In genomic region chr2:120740375-120740764, GRCh38 we compare ENCODE assay signal across 21 cellular contexts. TPM values are rescaled to one million over a fixed set of nuclear protein-coding genes. Genes with fewer than 3 reads are reported as not detected.
DNase-seq lines count a peak whose midpoint lies in the region; ATAC-seq and TF ChIP-seq lines count a peak whose summit lies in the region.
"Had no signal": no experiment of that assay in that cellular context is flagged by ENCODE, and none has a peak within 500 bp of the region (broad histone marks: within the 10 kb centered on the region; RNA-seq: fewer than 3 reads in every experiment).

No MANE protein-coding gene starts in this region.

- ATAC-seq in left colon = no peak

- H3K79me2 ChIP-seq in smooth muscle cell (ENCODE audit: low read depth) = peaks cover 76% of the 10 kb centered on the region

- H3K4me3 ChIP-seq in cardiac muscle cell = no peak overlapping the region
- no peak overlapping the region for H3K4me3 ChIP-seq in mesenchymal stem cell (ENCODE audit: insufficient read depth in 1 of 2, low read depth in 1 of 2, low read length in 2 of 2)
- H3K4me3 ChIP-seq in smooth muscle cell = peak overlapping the region; percentile 48
- H3K4me3 ChIP-seq: adrenal gland, BLaER1, vagina had no signal

- no peak for DNase-seq in cardiac muscle cell (ENCODE audit: low read depth in 1 of 2, low spot score in 1 of 2)
- no peak for DNase-seq in cardiac septum (ENCODE audit: low spot score)
- DNase-seq in mesenchymal stem cell = no peak
- DNase-seq in smooth muscle cell (lab: John Stamatoyannopoulos, UW; ENCODE audit: unreplicated experiment) = no peak
- DNase-seq in activated CD4-positive, alpha-beta T cell treated with anti-CD3 and anti-CD28 coated beads, Interleukin-2, amount 10 ng/mL, durations not matched to agents 24 days and 14 days = no peak
- DNase-seq in GDM1 (lab: John Stamatoyannopoulos, UW) = no peak
- no peak for DNase-seq in left colon
- DNase-seq: activated gamma-delta T cell; effector memory CD4-positive, alpha-beta T cell; EL; KBM-7; MV-4-11; naive B cell; NCI-H2029 treated with DMSO at 0.1 percent for 48 hours had no signal

- H3K9me3 ChIP-seq in cardiac muscle cell (ENCODE audit: low read depth) = no peaks in the 10 kb centered on the region
- H3K9me3 ChIP-seq in mesenchymal stem cell (ENCODE audit: control insufficient read depth, low read length) = no peaks in the 10 kb centered on the region
- H3K9me3 ChIP-seq in smooth muscle cell (replicated peaks; ENCODE audit: low read depth) = no peaks in the 10 kb centered on the region
- H3K9me3 ChIP-seq: adrenal gland, BLaER1, vagina had no signal

- H3K9me3 Mint-ChIP-seq in brain = no peaks in the 10 kb centered on the region
- H3K9me3 Mint-ChIP-seq in activated CD4-positive, alpha-beta T cell treated with anti-CD3 and anti-CD28 coated beads, Interleukin-2, amount 10 ng/mL, durations not matched to agents 24 days and 14 days = no peaks in the 10 kb centered on the region
- H3K9me3 Mint-ChIP-seq: central memory CD8-positive, alpha-beta T cell had no signal

- peaks cover 21% of the 10 kb centered on the region for H3K79me1 ChIP-seq in mesenchymal stem cell (replicated peaks; ENCODE audit: low read length, poor library complexity, severe bottlenecking)

- H3K36me3 ChIP-seq in cardiac muscle cell (no peaks in the 10 kb centered on the region), mesenchymal stem cell (ENCODE audit: control insufficient read depth in 1 of 2, insufficient read depth in 2 of 2, low read depth in 1 of 2, low read length in 2 of 2) (no peaks in the 10 kb centered on the region), smooth muscle cell (ENCODE audit: low read depth) (no peaks in the 10 kb centered on the region)
- H3K36me3 ChIP-seq: adrenal gland, BLaER1, vagina had no signal

- no peak overlapping the region for H3K14ac ChIP-seq in mesenchymal stem cell (ENCODE audit: low read length in 2 of 2)

- H3K36me3 Mint-ChIP-seq in brain = no peaks in the 10 kb centered on the region
- H3K36me3 Mint-ChIP-seq in activated CD4-positive, alpha-beta T cell treated with anti-CD3 and anti-CD28 coated beads, Interleukin-2, amount 10 ng/mL, durations not matched to agents 24 days and 14 days (ENCODE audit: low read depth) = no peaks in the 10 kb centered on the region
- H3K36me3 Mint-ChIP-seq: naive B cell had no signal

- peaks cover 44% of the 10 kb centered on the region for H3K4me1 ChIP-seq in cardiac muscle cell (ENCODE audit: low read depth)
- H3K4me1 ChIP-seq in mesenchymal stem cell (ENCODE audit: control insufficient read depth, insufficient read depth, low read depth, low read length) = peaks cover 18% of the 10 kb centered on the region
- peaks cover 47% of the 10 kb centered on the region for H3K4me1 ChIP-seq in smooth muscle cell (ENCODE audit: low read depth)

- TF ChIP-seq CTCF in cardiac muscle cell (IDR thresholded peaks at IDR 0.05; ENCODE audit: low read depth, low read length) = no peak
- no peak for TF ChIP-seq CTCF in brain (conservative IDR thresholded peaks at IDR 0.05)
- no peak for TF ChIP-seq CTCF in smooth muscle cell (IDR thresholded peaks at IDR 0.05; ENCODE audit: borderline replicate concordance, insufficient read depth, poor library complexity, severe bottlenecking)

- H2BK5ac ChIP-seq in mesenchymal stem cell (ENCODE audit: low read depth, low read length, poor library complexity, severe bottlenecking) = no peak overlapping the region

- intact Hi-C loops in cardiac septum (cut with DNase I) = no loop called here
- intact Hi-C loops in activated CD4-positive, alpha-beta T cell treated with anti-CD3 and anti-CD28 coated beads, Interleukin-2, amount 10 ng/mL, durations not matched to agents 24 days and 14 days (cut with micrococcal nuclease) = no loop called here
- intact Hi-C loops in left colon (cut with DNase I, micrococcal nuclease) = no loop called here

- H3K4me1 Mint-ChIP-seq in brain = peaks cover 76% of the 10 kb centered on the region
- peaks cover 5% of the 10 kb centered on the region for H3K4me1 Mint-ChIP-seq in activated CD4-positive, alpha-beta T cell treated with anti-CD3 and anti-CD28 coated beads, Interleukin-2, amount 10 ng/mL, durations not matched to agents 24 days and 14 days
- H3K4me1 Mint-ChIP-seq: central memory CD8-positive, alpha-beta T cell had no signal

- H3K27me3 ChIP-seq in cardiac muscle cell = no peaks in the 10 kb centered on the region
- H3K27me3 ChIP-seq in mesenchymal stem cell (ENCODE audit: control insufficient read depth in 1 of 2, insufficient read depth in 1 of 2, low read length in 2 of 2) = no peaks in the 10 kb centered on the region
- no peaks in the 10 kb centered on the region for H3K27me3 ChIP-seq in smooth muscle cell (ENCODE audit: low read depth)
- H3K27me3 ChIP-seq: vagina had no signal

- WGBS in mesenchymal stem cell = 6% methylated on average over 4 of the region's 8 CpGs
- 29% methylated on average over 8 of the region's 8 CpGs for WGBS in smooth muscle cell (ENCODE audit: low lambda C conversion rate)

- no peak overlapping the region for H3K23ac ChIP-seq in mesenchymal stem cell (ENCODE audit: low read length in 2 of 2)

- peak overlapping the region; percentile 73 to 99 (median 87) for H3K4me3 Mint-ChIP-seq in brain
- no peak overlapping the region for H3K4me3 Mint-ChIP-seq in activated CD4-positive, alpha-beta T cell treated with anti-CD3 and anti-CD28 coated beads, Interleukin-2, amount 10 ng/mL, durations not matched to agents 24 days and 14 days
- H3K4me3 Mint-ChIP-seq: central memory CD8-positive, alpha-beta T cell; naive B cell had no signal

- peaks cover 7% of the 10 kb centered on the region for H3K27me3 Mint-ChIP-seq in brain
- H3K27me3 Mint-ChIP-seq in activated CD4-positive, alpha-beta T cell treated with anti-CD3 and anti-CD28 coated beads, Interleukin-2, amount 10 ng/mL, durations not matched to agents 24 days and 14 days = peaks cover 75% of the 10 kb centered on the region

- peaks cover 17% of the 10 kb centered on the region for H4K20me1 ChIP-seq in smooth muscle cell (ENCODE audit: low read depth)

- peaks cover 11% of the 10 kb centered on the region for H3F3A ChIP-seq in smooth muscle cell (ENCODE audit: low read depth)

- peak overlapping the region; percentile 60 for H3K9ac ChIP-seq in mesenchymal stem cell (ENCODE audit: low read length)
- H3K9ac ChIP-seq in smooth muscle cell (ENCODE audit: low read depth) = no peak overlapping the region
- H3K9ac ChIP-seq: BLaER1 had no signal

- H2BK12ac ChIP-seq in mesenchymal stem cell (ENCODE audit: low read length in 2 of 2) = peak overlapping the region in 1 of 2 experiments; percentile 29

- H4K91ac ChIP-seq in mesenchymal stem cell (ENCODE audit: low read length) = no peak overlapping the region

- no peak overlapping the region for H2BK120ac ChIP-seq in mesenchymal stem cell (ENCODE audit: low read depth, low read length)

- peak overlapping the region; percentile 74 to 98 (median 91) for H3K27ac Mint-ChIP-seq in brain
- H3K27ac Mint-ChIP-seq in activated CD4-positive, alpha-beta T cell treated with anti-CD3 and anti-CD28 coated beads, Interleukin-2, amount 10 ng/mL, durations not matched to agents 24 days and 14 days = no peak overlapping the region

- no peak overlapping the region for H2BK15ac ChIP-seq in mesenchymal stem cell (ENCODE audit: low read depth, poor library complexity, severe bottlenecking)

- H2AFZ ChIP-seq in mesenchymal stem cell (ENCODE audit: low read depth, low read length) (no peak overlapping the region), smooth muscle cell (ENCODE audit: low read depth) (no peak overlapping the region)

- H4K8ac ChIP-seq in mesenchymal stem cell (ENCODE audit: low read length) = no peak overlapping the region

- H3K27ac ChIP-seq in cardiac muscle cell (peak overlapping the region; percentile 71), mesenchymal stem cell (ENCODE audit: low read length, poor library complexity, severe bottlenecking) (peak overlapping the region; percentile 80), smooth muscle cell (ENCODE audit: low read depth) (peak overlapping the region; percentile 87)
- H3K27ac ChIP-seq: BLaER1, vagina had no signal

- no peak overlapping the region for H2AK5ac ChIP-seq in mesenchymal stem cell (ENCODE audit: low read length, severe bottlenecking)

- H3K4me2 ChIP-seq in mesenchymal stem cell (ENCODE audit: low read length, poor library complexity, severe bottlenecking) (peak overlapping the region; percentile 91), smooth muscle cell (peak overlapping the region; percentile 100)
- H3K4me2 ChIP-seq: BLaER1 had no signal

- H3K18ac ChIP-seq in mesenchymal stem cell (ENCODE audit: low read depth in 1 of 2, low read length in 2 of 2) = peak overlapping the region in 1 of 2 experiments; percentile 98

- no peak overlapping the region for H3K4ac ChIP-seq in mesenchymal stem cell (ENCODE audit: low read depth in 1 of 2, low read length in 2 of 2)

RNA-seq across cellular contexts. Expression of gene GLI2, which starts 4.7 kb away (rescaled TPM):
- total RNA-seq in cardiac muscle cell = 9.5 and 13.8 TPM in 2 replicates
- 2.0 and 6.2 TPM in 2 replicates for polyA plus RNA-seq in cardiac muscle cell
- 1.8 TPM for total RNA-seq in cardiac septum
- polyA plus RNA-seq in brain (ENCODE audit: insufficient read depth, low read depth, low replicate concordance) = 0.37 TPM
- 28.9 TPM for polyA plus RNA-seq in mesenchymal stem cell (2013, experiment 1 of 2)
- 29.5 TPM for polyA plus RNA-seq in mesenchymal stem cell (2013, experiment 2 of 2)
- 10.4 and 10.6 TPM in 2 replicates for total RNA-seq in smooth muscle cell
- polyA plus RNA-seq in smooth muscle cell = 9.4 and 10.4 TPM in 2 replicates
- total RNA-seq in activated CD4-positive, alpha-beta T cell treated with anti-CD3 and anti-CD28 coated beads, Interleukin-2, amount 10 ng/mL, durations not matched to agents 24 days and 14 days = 0.09 and 0.14 TPM in 2 replicates
- total RNA-seq in left colon = 1 to 10 TPM; 1.4 to 4.0 TPM
- total RNA-seq: lung microvascular endothelial cell, pulmonary artery endothelial cell had no signal
